Comparison of ENCODE assay signal across 8 cellular contexts in genomic region chr5:65721050-65721774, GRCh38. TPM values are rescaled to one million over a fixed set of nuclear protein-coding genes. Genes with fewer than 3 reads are reported as not detected.
DNase-seq lines count a peak whose midpoint lies in the region; ATAC-seq and TF ChIP-seq lines count a peak whose summit lies in the region.

No MANE protein-coding gene starts in this region.

- intact Hi-C loops in activated naive CD4-positive, alpha-beta T cell treated with anti-CD3 and anti-CD28 coated beads for 36 hours (cut with micrococcal nuclease), result loop anchor here (1.0 to 10.0 kb wide), 10 partner anchors 21 to 1104 kb away; partner anchors contain the start of genes CENPK, CWC27, PPWD1 and SREK1

- CTCF ChIA-PET in AG04449 (lab: Yijun Ruan, JAX), result no interaction called here
- CTCF ChIA-PET in activated naive CD4-positive, alpha-beta T cell treated with anti-CD3 and anti-CD28 coated beads for 36 hours (lab: Charles Lee), result interaction anchor here (1.0 kb wide), 2 partner anchors 16 to 222 kb away, joined by 3 read pairs; no protein-coding TSS in a partner anchor

- DNase-seq in AG04449 (ENCODE audit: low read depth, low spot score) (no peak), NCI-H69 (lab: John Stamatoyannopoulos, UW) (peak; percentile 96), fibroblast of villous mesenchyme (ENCODE audit: low read depth) (peak; percentile 79), NCI-H1436 (lab: John Stamatoyannopoulos, UW) (no peak)
- DNase-seq in activated naive CD4-positive, alpha-beta T cell treated with anti-CD3 and anti-CD28 coated beads for 36 hours, result peak; percentile 26
- peak in 4 of 10 donors; percentile 14 to 35 (median 26) for DNase-seq in naive thymus-derived CD8-positive, alpha-beta T cell

- peaks cover 8% of the 10 kb centered on the region for H3K36me3 Mint-ChIP-seq in activated naive CD4-positive, alpha-beta T cell treated with anti-CD3 and anti-CD28 coated beads for 36 hours (ENCODE audit: low read depth)
- peaks cover 0 to 7% (median 4%) of the 10 kb centered on the region in 3 donors for H3K36me3 Mint-ChIP-seq in naive thymus-derived CD8-positive, alpha-beta T cell

- H3K4me3 ChIP-seq in AG04449 (ENCODE audit: low read depth, low read length) (peak overlapping the region; percentile 86), fibroblast of villous mesenchyme (ENCODE audit: low read depth, low read length) (peak overlapping the region; percentile 96)

- POLR2A ChIA-PET in AG04449 (lab: Yijun Ruan, JAX), result interaction anchor here (1.3 kb wide), 1 partner anchor 205 kb away, joined by 4 read pairs; the partner anchor contains the start of gene ERBIN
- POLR2A ChIA-PET in naive thymus-derived CD8-positive, alpha-beta T cell (lab: Charles Lee), result interaction anchor here (0.6 to 5.4 kb wide), 13 partner anchors 9 to 1285 kb away, joined by 3 to 45 read pairs (median 4); partner anchors contain the start of genes CENPK, ERBIN, PPWD1 and SHLD3

- ATAC-seq in GM18502 (IDR thresholded peaks at IDR 0.05; ENCODE audit: poor library complexity, unreplicated experiment) (peak; percentile 26), HG03103 (IDR thresholded peaks at IDR 0.05; ENCODE audit: low read depth, unreplicated experiment) (peak; percentile 3)
- ATAC-seq in naive thymus-derived CD8-positive, alpha-beta T cell, result peak; percentile 18 to 41

- H3K9me3 Mint-ChIP-seq in activated naive CD4-positive, alpha-beta T cell treated with anti-CD3 and anti-CD28 coated beads for 36 hours, result no peaks in the 10 kb centered on the region
- no peaks in the 10 kb centered on the region for H3K9me3 Mint-ChIP-seq in naive thymus-derived CD8-positive, alpha-beta T cell

- H3K27ac Mint-ChIP-seq in activated naive CD4-positive, alpha-beta T cell treated with anti-CD3 and anti-CD28 coated beads for 36 hours, result peak overlapping the region; percentile 94
- H3K27ac Mint-ChIP-seq in naive thymus-derived CD8-positive, alpha-beta T cell, result peak overlapping the region in 1 of 10 donors; percentile 96

- peak overlapping the region; percentile 88 for H3K4me3 Mint-ChIP-seq in activated naive CD4-positive, alpha-beta T cell treated with anti-CD3 and anti-CD28 coated beads for 36 hours
- H3K4me3 Mint-ChIP-seq in naive thymus-derived CD8-positive, alpha-beta T cell, result peak overlapping the region in 4 of 10 donors; percentile 90 to 95 (median 90)

- TF ChIP-seq CTCF in AG04449 (IDR thresholded peaks at IDR 0.05; ENCODE audit: insufficient read depth, low read length, missing control alignments) (no peak), fibroblast of villous mesenchyme (IDR thresholded peaks at IDR 0.05; ENCODE audit: insufficient read depth, low read depth, low read length) (no peak)

- peaks cover 13% of the 10 kb centered on the region for H3K4me1 Mint-ChIP-seq in activated naive CD4-positive, alpha-beta T cell treated with anti-CD3 and anti-CD28 coated beads for 36 hours (ENCODE audit: low read depth)
- H3K4me1 Mint-ChIP-seq in naive thymus-derived CD8-positive, alpha-beta T cell, result peaks cover 10 to 29% (median 14%) of the 10 kb centered on the region in 4 donors

- H3K27me3 Mint-ChIP-seq in activated naive CD4-positive, alpha-beta T cell treated with anti-CD3 and anti-CD28 coated beads for 36 hours (ENCODE audit: low read depth), result no peaks in the 10 kb centered on the region
- no peaks in the 10 kb centered on the region for H3K27me3 Mint-ChIP-seq in naive thymus-derived CD8-positive, alpha-beta T cell

RNA-seq across cellular contexts. Expression of gene SGTB, which starts 0.7 kb away (rescaled TPM):
- total RNA-seq in activated naive CD4-positive, alpha-beta T cell treated with anti-CD3 and anti-CD28 coated beads for 36 hours, result 10 to 100 TPM; 16.1 to 17.3 TPM
- total RNA-seq in fibroblast of villous mesenchyme, result 15.5 and 21.2 TPM in 2 replicates
- total RNA-seq in naive thymus-derived CD8-positive, alpha-beta T cell, result 10 to 100 TPM; 51.4 to 53.8 TPM
- polyA plus RNA-seq in naive thymus-derived CD8-positive, alpha-beta T cell, result 10 to 100 TPM; 12.5 to 15.4 (median 15.0) TPM

RNA-seq across cellular contexts. Expression of gene NLN, which starts 0.8 kb away (rescaled TPM):
- total RNA-seq in activated naive CD4-positive, alpha-beta T cell treated with anti-CD3 and anti-CD28 coated beads for 36 hours, result 10 to 100 TPM; 32.4 to 35.5 TPM
- total RNA-seq in fibroblast of villous mesenchyme, result 27.7 and 36.7 TPM in 2 replicates
- 1 to 10 TPM; 4.4 to 7.2 TPM for total RNA-seq in naive thymus-derived CD8-positive, alpha-beta T cell
- polyA plus RNA-seq in naive thymus-derived CD8-positive, alpha-beta T cell, result 1 to 10 TPM; 2.3 to 4.9 (median 3.7) TPM

Comparison
In these comparisons a context has a peak if more than half of its experiments do, and no peak if none do; other contexts are left out.
1. DNase-seq: peak in NCI-H69 (single experiment), activated naive CD4-positive, alpha-beta T cell treated with anti-CD3 and anti-CD28 coated beads for 36 hours (single experiment) and fibroblast of villous mesenchyme (single experiment); none in AG04449 (single experiment) and NCI-H1436 (single experiment).
2. Peak in every context shown above with its lines, with median percentiles within 50 percentile points of each other: ATAC-seq.